In genomic region chr7:151782598-151783448, GRCh38 we compare ENCODE assay signal across 8 cellular contexts.
DNase-seq lines count a peak whose midpoint lies in the region; TF ChIP-seq lines count a peak whose summit lies in the region.

No MANE protein-coding gene starts in this region.

- H3K9me3 ChIP-seq in breast epithelium, result no peaks in the 10 kb centered on the region

- peak; percentile 69 for DNase-seq in ELR (ENCODE audit: low read depth)
- DNase-seq in GOT3 (lab: John Stamatoyannopoulos, UW), result peak; percentile 12
- peak; percentile 66 to 76 for DNase-seq in Kasumi-1 (lab: John Stamatoyannopoulos, UW)
- DNase-seq in breast epithelium (ENCODE audit: low spot score in 2 of 2), result peak; percentile 47 to 63
- DNase-seq in iris pigment epithelial cell (ENCODE audit: low read depth), result peak; percentile 33
- peak; percentile 50 to 63 (median 54) for DNase-seq in stimulated activated CD4-positive, alpha-beta T cell treated with anti-CD3 and anti-CD28 coated beads, Interleukin-1b, Interleukin-23, amount 100 ng/mL, for 24 hours (ENCODE audit: low read depth in 4 of 4, low spot score in 1 of 4)
- DNase-seq in NCI-H1092 (lab: John Stamatoyannopoulos, UW), result no peak

- H3K4me3 ChIP-seq in WI38 (ENCODE audit: low read depth, low read length), result peak overlapping the region; percentile 22; the same call in 1 of the 2 replicates
- peak overlapping the region in 2 of 3 donors; percentile 30 to 59 for H3K4me3 ChIP-seq in breast epithelium

- H3K27ac ChIP-seq in breast epithelium, result peak overlapping the region; percentile 50 to 64

- intact Hi-C loops in breast epithelium (cut with DNase I; ENCODE audit: low total_unique reads), result loop anchor here (5.0 kb wide), 1 partner anchor 846 kb away; no protein-coding TSS in a partner anchor

- no peaks in the 10 kb centered on the region for H3K27me3 ChIP-seq in breast epithelium

- TF ChIP-seq POLR2A in breast epithelium (IDR thresholded peaks at IDR 0.05), result no peak

- TF ChIP-seq CTCF in WI38 (IDR thresholded peaks at IDR 0.05; ENCODE audit: low read depth, low read length), result peak; percentile 91
- TF ChIP-seq CTCF in breast epithelium (IDR thresholded peaks at IDR 0.05), result peak; percentile 78 to 93 (median 88)

- no peaks in the 10 kb centered on the region for H3K4me1 ChIP-seq in breast epithelium

- no peaks in the 10 kb centered on the region for H3K36me3 ChIP-seq in breast epithelium
